Comparison of ENCODE assay signal across 26 cellular contexts in the genomic region with DNA sequence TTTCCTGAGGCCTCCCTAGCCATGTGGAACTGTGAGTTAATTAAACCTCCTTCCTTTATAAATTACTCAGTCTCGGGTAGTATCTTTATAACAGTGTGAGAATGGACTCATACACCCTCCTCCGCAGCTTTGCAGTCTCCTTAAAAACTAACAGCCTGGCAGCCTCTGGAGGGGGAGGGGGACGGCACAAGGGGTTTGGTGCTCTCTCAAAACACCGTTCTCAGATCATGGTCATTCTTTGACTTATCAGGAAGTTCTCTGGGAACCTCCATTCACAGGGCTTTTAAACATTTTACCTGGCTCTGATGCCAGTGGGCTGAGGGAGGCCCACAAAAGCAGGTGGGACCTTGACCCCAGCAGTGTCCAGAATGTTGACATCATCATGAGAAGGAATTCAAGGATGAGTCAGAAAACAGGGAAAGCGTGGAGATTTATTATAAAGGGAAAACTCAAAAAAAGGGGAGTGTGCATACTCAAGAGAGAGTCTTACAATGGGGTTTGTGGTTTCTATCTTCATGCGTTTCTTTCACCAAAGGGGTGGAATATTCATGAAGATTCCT. TPM values are rescaled to one million over a fixed set of nuclear protein-coding genes. Genes with fewer than 3 reads are reported as not detected.
"Had no signal": no experiment of that assay in that cellular context is flagged by ENCODE, and none has a peak within 500 bp of the region (broad histone marks: within the 10 kb centered on the region; RNA-seq: fewer than 3 reads in every experiment).

No MANE protein-coding gene starts in this region.

- H3K36me3 ChIP-seq: brain microvascular endothelial cell, neural progenitor cell, prostate gland, suprapubic skin, transverse colon, vagina had no signal

- FAIRE-seq: colon, endometrium, frontal cortex, keratinocyte had no signal

- DNase-seq: activated CD4-positive, alpha-beta T cell treated with anti-CD3 and anti-CD28 coated beads, Interleukin-2, amount 50 U/mL, for 4 hours; activated effector memory CD4-positive, alpha-beta T cell treated with anti-CD3 and anti-CD28 coated beads, Interleukin-2, amount 50 U/mL, for 16 hours; activated naive CD4-positive, alpha-beta T cell treated with anti-CD3 and anti-CD28 coated beads, Interleukin-2, amount 50 U/mL, for 16 hours; activated T-cell treated with anti-CD3 and anti-CD28 coated beads, Interleukin-2, amount 50 U/mL, for 72 hours; aorta; brain microvascular endothelial cell; central memory CD4-positive, alpha-beta T cell; erythroblast; head of caudate nucleus; mucosa of descending colon; naive B cell; right cardiac atrium; stimulated activated CD4-positive, alpha-beta T cell treated with anti-CD3 and anti-CD28 coated beads, Interleukin-2, amount 100 ng/mL, for 24 hours; transverse colon had no signal

- H3K9me3 ChIP-seq: mucosa of descending colon, prostate gland, suprapubic skin, transverse colon, vagina had no signal

- H3K27ac ChIP-seq: brain microvascular endothelial cell, neural progenitor cell, prostate gland, suprapubic skin, transverse colon, vagina, VCaP had no signal

- H3K9ac ChIP-seq: neural progenitor cell had no signal

- H3K27me3 ChIP-seq: brain microvascular endothelial cell, vagina had no signal

- H3K4me1 ChIP-seq: prostate gland, suprapubic skin, transverse colon, vagina had no signal

- H3K4me3 ChIP-seq: mucosa of descending colon, neural progenitor cell, prostate gland, suprapubic skin, transverse colon, vagina had no signal

RNA-seq across cellular contexts. Expression of gene ONECUT1, which starts 43.9 kb away (rescaled TPM):
- total RNA-seq: activated CD8-positive, alpha-beta memory T cell treated with anti-CD3 and anti-CD28 coated beads for 36 hours; activated T-cell treated with anti-CD3 and anti-CD28 coated beads, Interleukin-2, amount 50 U/mL, for 72 hours; aorta; frontal cortex; mucosa of descending colon; osteoblast; skeletal muscle tissue; vagina had no signal
- polyA plus RNA-seq: aorta, keratinocyte had no signal
